Comparison of ENCODE assay signal across 9 cellular contexts in genomic region chr13:45718063-45718462, GRCh38. TPM values are rescaled to one million over a fixed set of nuclear protein-coding genes. Genes with fewer than 3 reads are reported as not detected.
DNase-seq lines count a peak whose midpoint lies in the region; ATAC-seq and TF ChIP-seq lines count a peak whose summit lies in the region.
"Had no signal": no experiment of that assay in that cellular context is flagged by ENCODE, and none has a peak within 500 bp of the region (broad histone marks: within the 10 kb centered on the region; RNA-seq: fewer than 3 reads in every experiment).

No MANE protein-coding gene starts in this region.

- no peak overlapping the region for H3K4me2 ChIP-seq in OCI-LY1 (ENCODE audit: low read length)

- no peak overlapping the region for H2AFZ ChIP-seq in OCI-LY1 (ENCODE audit: low read length)

- H3K4me3 ChIP-seq in CD8-positive, alpha-beta T cell (ENCODE audit: low read depth, low read length) = no peak overlapping the region
- H3K4me3 ChIP-seq in OCI-LY1 (ENCODE audit: low read depth, low read length, poor library complexity, severe bottlenecking) = no peak overlapping the region
- no peak overlapping the region for H3K4me3 ChIP-seq in fibroblast of villous mesenchyme (ENCODE audit: low read depth, low read length)

- no peaks in the 10 kb centered on the region for H3K36me3 Mint-ChIP-seq in CD8-positive, alpha-beta T cell
- H3K36me3 Mint-ChIP-seq in immature natural killer cell = no peaks in the 10 kb centered on the region

- no peak for DNase-seq in CD8-positive, alpha-beta T cell
- DNase-seq in fibroblast of villous mesenchyme (ENCODE audit: low read depth) (peak; percentile 8), NCI-H2171 treated with DMSO at 0.1 percent for 48 hours (lab: John Stamatoyannopoulos, UW) (no peak), immature natural killer cell (no peak)

- H3K4me3 Mint-ChIP-seq in CD8-positive, alpha-beta T cell = no peak overlapping the region
- no peak overlapping the region for H3K4me3 Mint-ChIP-seq in immature natural killer cell

- H3K9me2 ChIP-seq in OCI-LY1 (ENCODE audit: low read depth, low read length) = no peaks in the 10 kb centered on the region

- no peaks in the 10 kb centered on the region for H3K27me3 Mint-ChIP-seq in CD8-positive, alpha-beta T cell (ENCODE audit: low read depth)
- peaks cover 0 to 3% (median 2%) of the 10 kb centered on the region in 3 donors for H3K27me3 Mint-ChIP-seq in immature natural killer cell (ENCODE audit: low read depth in 3 of 3)

- H3K27me3 ChIP-seq in CD8-positive, alpha-beta T cell (ENCODE audit: insufficient read depth, low read length) = no peaks in the 10 kb centered on the region
- H3K27me3 ChIP-seq in OCI-LY1 (ENCODE audit: insufficient read depth, low read length) = no peaks in the 10 kb centered on the region; the same call in 1 of the 2 replicates

- intact Hi-C loops in CD8-positive, alpha-beta T cell (cut with DNase I, micrococcal nuclease) = loop anchor here (2.0 to 10.0 kb wide), 2 partner anchors 93 to 207 kb away; no protein-coding TSS in a partner anchor

- no peak overlapping the region for H3K27ac Mint-ChIP-seq in CD8-positive, alpha-beta T cell
- no peak overlapping the region for H3K27ac Mint-ChIP-seq in immature natural killer cell

- no peaks in the 10 kb centered on the region for H3K4me1 ChIP-seq in CD8-positive, alpha-beta T cell (ENCODE audit: insufficient read depth, low read length)
- no peaks in the 10 kb centered on the region for H3K4me1 ChIP-seq in OCI-LY1 (ENCODE audit: insufficient read depth, low read length, severe bottlenecking)

- CTCF ChIA-PET in CD8-positive, alpha-beta T cell (lab: Charles Lee) = no interaction called here

- H3K27ac ChIP-seq in CD8-positive, alpha-beta T cell (ENCODE audit: low read depth, low read length) = no peak overlapping the region
- H3K27ac ChIP-seq in OCI-LY1 (ENCODE audit: low read depth, low read length, poor library complexity, severe bottlenecking) = no peak overlapping the region

- no peaks in the 10 kb centered on the region for H3K9me3 ChIP-seq in CD8-positive, alpha-beta T cell (ENCODE audit: low read length)
- H3K9me3 ChIP-seq in OCI-LY1 (ENCODE audit: low read length) = no peaks in the 10 kb centered on the region

- no peak overlapping the region for H3K9ac ChIP-seq in OCI-LY1 (ENCODE audit: low read length)

- H3K4me1 Mint-ChIP-seq in CD8-positive, alpha-beta T cell (ENCODE audit: low read depth) = no peaks in the 10 kb centered on the region
- H3K4me1 Mint-ChIP-seq in immature natural killer cell = no peaks in the 10 kb centered on the region

- H3F3A ChIP-seq in OCI-LY1 (ENCODE audit: insufficient read depth, low read length) = no peaks in the 10 kb centered on the region

- peak; percentile 23 for TF ChIP-seq CTCF in CD8-positive, alpha-beta T cell (IDR thresholded peaks at IDR 0.05)
- TF ChIP-seq CTCF in OCI-LY1 (IDR thresholded peaks at IDR 0.05; ENCODE audit: low read length) (peak; percentile 61), fibroblast of villous mesenchyme (IDR thresholded peaks at IDR 0.05; ENCODE audit: insufficient read depth, low read depth, low read length) (peak; percentile 58)

- no peaks in the 10 kb centered on the region for H3K79me2 ChIP-seq in OCI-LY1 (ENCODE audit: insufficient read depth, low read length)

- POLR2A ChIA-PET in CD8-positive, alpha-beta T cell (lab: Charles Lee) = no interaction called here

- no peak for ATAC-seq in CD8-positive, alpha-beta T cell
- ATAC-seq in GM21825 (IDR thresholded peaks at IDR 0.05; ENCODE audit: unreplicated experiment) = peak; percentile 61
- ATAC-seq in HG02852 (IDR thresholded peaks at IDR 0.05; ENCODE audit: unreplicated experiment) = no peak
- ATAC-seq in HG03095 (IDR thresholded peaks at IDR 0.05; ENCODE audit: unreplicated experiment) = no peak

- H3K36me3 ChIP-seq in CD8-positive, alpha-beta T cell (ENCODE audit: insufficient read depth, low read length) = no peaks in the 10 kb centered on the region
- H3K36me3 ChIP-seq in OCI-LY1 (ENCODE audit: insufficient read depth, low read length) = no peaks in the 10 kb centered on the region

- H4K20me1 ChIP-seq in OCI-LY1 (ENCODE audit: insufficient read depth, low read length) = no peaks in the 10 kb centered on the region

- H3K9me3 Mint-ChIP-seq in CD8-positive, alpha-beta T cell = no peaks in the 10 kb centered on the region
- H3K9me3 Mint-ChIP-seq in immature natural killer cell = no peaks in the 10 kb centered on the region

RNA-seq across cellular contexts. Expression of gene CBY2, which starts 15.9 kb away (rescaled TPM):
- not detected for total RNA-seq in CD8-positive, alpha-beta T cell
- total RNA-seq in fibroblast of villous mesenchyme = not detected in 2 replicates
- polyA plus RNA-seq in immature natural killer cell = not detected
- total RNA-seq: glomerular endothelial cell had no signal
